ENCODE assay signal across 9 cellular contexts in the genomic region with DNA sequence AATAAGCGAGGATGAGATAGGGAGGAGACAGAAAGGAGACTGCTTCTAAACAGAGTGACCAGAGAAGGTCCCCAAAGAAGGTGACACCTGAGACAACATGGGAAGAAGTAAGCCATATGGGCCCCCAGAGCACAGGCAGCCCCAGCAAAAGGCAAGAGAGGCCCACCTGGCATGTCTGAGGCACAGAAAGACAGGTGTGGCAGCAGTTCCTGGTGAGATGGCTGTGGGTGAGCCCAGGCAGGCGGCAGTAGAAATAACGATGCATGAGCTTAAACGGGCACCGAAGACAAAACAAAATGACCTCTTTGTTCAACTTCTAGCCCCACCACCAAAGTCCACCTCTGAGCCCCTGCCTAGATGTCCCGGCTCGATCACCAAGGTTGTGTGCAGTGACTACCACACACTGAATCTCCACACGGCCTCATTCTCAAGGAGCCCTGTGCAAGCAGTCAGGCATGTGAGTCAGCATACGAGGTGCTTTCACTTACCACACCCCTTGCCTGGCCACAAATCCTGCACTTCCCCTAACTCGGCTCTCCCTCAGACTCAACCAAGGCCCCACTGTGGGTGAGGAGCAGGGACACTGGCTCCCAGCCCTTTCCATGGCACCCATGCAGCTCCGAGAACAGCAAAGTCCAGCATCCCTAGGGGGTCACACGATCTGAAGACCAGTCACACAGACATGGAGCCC.
A peak's percentile ranks its signal among the peaks of the same experiment; 100 is the strongest.
DNase-seq lines count a peak whose midpoint lies in the region; ATAC-seq and TF ChIP-seq lines count a peak whose summit lies in the region.
"Had no signal": no experiment of that assay in that cellular context is flagged by ENCODE, and none has a peak within 500 bp of the region (broad histone marks: within the 10 kb centered on the region; RNA-seq: fewer than 3 reads in every experiment).

No MANE protein-coding gene starts in this region.

- DNase-seq in GM10266 (ENCODE audit: extremely low spot score) (peak; percentile 45), KBM-7 (peak; percentile 76), foreskin keratinocyte (peak; percentile 46 to 74), amygdala (lab: John Stamatoyannopoulos, UW) (no peak), NCI-H2227 treated with DMSO at 0.1 percent for 48 hours (lab: John Stamatoyannopoulos, UW) (no peak)
- peak; percentile 21 for DNase-seq in activated CD8-positive, alpha-beta memory T cell treated with anti-CD3 and anti-CD28 coated beads, Interleukin-2, amount 50 U/mL, for 4 hours

- no peaks in the 10 kb centered on the region for H3K27me3 ChIP-seq in foreskin keratinocyte
- H3K27me3 ChIP-seq in skeletal muscle satellite cell (ENCODE audit: control insufficient read depth, insufficient read depth, low read length): no peaks in the 10 kb centered on the region

- H3K4me1 ChIP-seq in foreskin keratinocyte (peaks cover 44% of the 10 kb centered on the region), skeletal muscle satellite cell (ENCODE audit: control insufficient read depth, insufficient read depth, low read length) (peaks cover 73% of the 10 kb centered on the region)

- ATAC-seq in foreskin keratinocyte (peak; percentile 86), HG03280 (IDR thresholded peaks at IDR 0.05; ENCODE audit: unreplicated experiment) (no peak)

- TF ChIP-seq CTCF in GM10266 (IDR thresholded peaks at IDR 0.05; ENCODE audit: control insufficient read depth, insufficient read depth, low read depth, missing control alignments) (no peak), foreskin keratinocyte (conservative IDR thresholded peaks at IDR 0.05) (no peak)

- H3K36me3 ChIP-seq in skeletal muscle satellite cell (ENCODE audit: insufficient read depth, low read length): no peaks in the 10 kb centered on the region

- H3K27ac ChIP-seq in foreskin keratinocyte: peak overlapping the region; percentile 27
- H3K27ac ChIP-seq: psoas muscle had no signal

- peak overlapping the region; percentile 4 for H3K4me3 ChIP-seq in skeletal muscle satellite cell (ENCODE audit: low read length)
- H3K4me3 ChIP-seq: psoas muscle had no signal

- in situ Hi-C loops in KBM-7 (cut with MboI; ENCODE audit: low pct_unique_long_range_greater_than_20kb, low sequenced_read_pairs): no loop called here

- H3K4me2 ChIP-seq in skeletal muscle satellite cell (ENCODE audit: low read length): peak overlapping the region; percentile 65

- H3K9me3 ChIP-seq in skeletal muscle satellite cell (replicated peaks; ENCODE audit: low read length): no peaks in the 10 kb centered on the region
- H3K9me3 ChIP-seq: psoas muscle had no signal

- peak overlapping the region; percentile 56 for H3K9ac ChIP-seq in skeletal muscle satellite cell (ENCODE audit: low read depth, low read length)

Comparison
In these comparisons a context has a peak if more than half of its experiments do, and no peak if none do; other contexts are left out.
1. DNase-seq: peak in GM10266 (single experiment), KBM-7 (single experiment), activated CD8-positive, alpha-beta memory T cell treated with anti-CD3 and anti-CD28 coated beads, Interleukin-2, amount 50 U/mL, for 4 hours (single experiment) and foreskin keratinocyte (2 of 2); none in amygdala (0 of 56) and NCI-H2227 treated with DMSO at 0.1 percent for 48 hours (single experiment).